In the genomic region with DNA sequence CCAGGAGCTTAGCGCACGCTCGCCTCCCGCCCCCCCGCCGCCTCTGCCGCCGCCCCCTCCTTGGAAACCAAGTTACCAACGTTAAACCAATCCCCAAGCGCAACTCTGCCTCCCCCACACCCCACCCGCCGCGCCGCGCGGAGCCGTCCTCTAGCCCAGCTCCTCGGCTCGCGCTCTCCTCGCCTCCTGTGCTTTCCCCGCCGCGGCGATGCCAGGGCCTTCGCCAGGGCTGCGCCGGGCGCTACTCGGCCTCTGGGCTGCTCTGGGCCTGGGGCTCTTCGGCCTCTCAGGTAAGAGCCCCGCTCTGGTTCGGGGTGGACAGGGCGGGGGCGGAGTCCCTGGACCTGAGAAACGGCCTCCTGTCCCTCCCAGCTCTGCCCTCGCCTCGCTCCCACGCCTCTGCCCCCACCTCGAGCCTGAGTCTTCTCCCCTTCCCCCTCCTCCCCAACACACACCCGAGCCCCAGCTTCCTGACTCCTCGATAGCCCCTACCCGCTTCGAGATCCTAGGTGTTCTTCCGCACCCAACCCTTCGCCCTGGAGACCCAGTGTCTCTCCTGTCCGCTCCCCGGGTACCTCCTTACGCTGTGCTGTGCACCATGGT, we compare ENCODE assay signal across 8 cellular contexts. TPM values are rescaled to one million over a fixed set of nuclear protein-coding genes. Genes with fewer than 3 reads are reported as not detected.
DNase-seq lines count a peak whose midpoint lies in the region; ATAC-seq and TF ChIP-seq lines count a peak whose summit lies in the region.

A gene with protein sequence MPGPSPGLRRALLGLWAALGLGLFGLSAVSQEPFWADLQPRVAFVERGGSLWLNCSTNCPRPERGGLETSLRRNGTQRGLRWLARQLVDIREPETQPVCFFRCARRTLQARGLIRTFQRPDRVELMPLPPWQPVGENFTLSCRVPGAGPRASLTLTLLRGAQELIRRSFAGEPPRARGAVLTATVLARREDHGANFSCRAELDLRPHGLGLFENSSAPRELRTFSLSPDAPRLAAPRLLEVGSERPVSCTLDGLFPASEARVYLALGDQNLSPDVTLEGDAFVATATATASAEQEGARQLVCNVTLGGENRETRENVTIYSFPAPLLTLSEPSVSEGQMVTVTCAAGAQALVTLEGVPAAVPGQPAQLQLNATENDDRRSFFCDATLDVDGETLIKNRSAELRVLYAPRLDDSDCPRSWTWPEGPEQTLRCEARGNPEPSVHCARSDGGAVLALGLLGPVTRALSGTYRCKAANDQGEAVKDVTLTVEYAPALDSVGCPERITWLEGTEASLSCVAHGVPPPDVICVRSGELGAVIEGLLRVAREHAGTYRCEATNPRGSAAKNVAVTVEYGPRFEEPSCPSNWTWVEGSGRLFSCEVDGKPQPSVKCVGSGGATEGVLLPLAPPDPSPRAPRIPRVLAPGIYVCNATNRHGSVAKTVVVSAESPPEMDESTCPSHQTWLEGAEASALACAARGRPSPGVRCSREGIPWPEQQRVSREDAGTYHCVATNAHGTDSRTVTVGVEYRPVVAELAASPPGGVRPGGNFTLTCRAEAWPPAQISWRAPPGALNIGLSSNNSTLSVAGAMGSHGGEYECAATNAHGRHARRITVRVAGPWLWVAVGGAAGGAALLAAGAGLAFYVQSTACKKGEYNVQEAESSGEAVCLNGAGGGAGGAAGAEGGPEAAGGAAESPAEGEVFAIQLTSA (plus strand): TSS at position 117 of the 603 bp plus-strand sequence. CDS start 92 bp downstream, at position 209.

- peak within 1 kb of the TSS; percentile 25 for H3K27ac Mint-ChIP-seq in activated naive CD8-positive, alpha-beta T cell treated with anti-CD3 and anti-CD28 coated beads for 36 hours
- H3K27ac Mint-ChIP-seq in stimulated activated naive CD8-positive, alpha-beta T cell treated with anti-CD3 and anti-CD28 coated beads, Interleukin-15, amount 100 ng/mL, for 72 hours = peak within 1 kb of the TSS in 1 of 2 donors; percentile 62

- H3K9me3 Mint-ChIP-seq in activated naive CD8-positive, alpha-beta T cell treated with anti-CD3 and anti-CD28 coated beads for 36 hours = no peaks in the 10 kb centered on the region
- H3K9me3 Mint-ChIP-seq in stimulated activated naive CD8-positive, alpha-beta T cell treated with anti-CD3 and anti-CD28 coated beads, Interleukin-15, amount 100 ng/mL, for 72 hours = no peaks in the 10 kb centered on the region

- ATAC-seq in left lung (peak; percentile 0), HG03439 (IDR thresholded peaks at IDR 0.05; ENCODE audit: unreplicated experiment) (no peak), GM18861 (IDR thresholded peaks at IDR 0.05; ENCODE audit: unreplicated experiment) (no peak)
- ATAC-seq in stimulated activated naive CD8-positive, alpha-beta T cell treated with anti-CD3 and anti-CD28 coated beads, Interleukin-15, amount 100 ng/mL, for 72 hours = peak; percentile 10

- H3K4me3 ChIP-seq in GM06990 (replicated peaks; ENCODE audit: low read depth, low read length) (peak within 1 kb of the TSS; percentile 55), left lung (peak within 1 kb of the TSS; percentile 48)

- H3K27me3 Mint-ChIP-seq in activated naive CD8-positive, alpha-beta T cell treated with anti-CD3 and anti-CD28 coated beads for 36 hours = peaks cover 79% of the 10 kb centered on the region
- peaks cover 77% of the 10 kb centered on the region for H3K27me3 Mint-ChIP-seq in stimulated activated naive CD8-positive, alpha-beta T cell treated with anti-CD3 and anti-CD28 coated beads, Interleukin-15, amount 100 ng/mL, for 72 hours

- intact Hi-C loops in left lung (cut with DNase I) = no loop called here

- peak within 1 kb of the TSS; percentile 77 for H3K4me3 Mint-ChIP-seq in activated naive CD8-positive, alpha-beta T cell treated with anti-CD3 and anti-CD28 coated beads for 36 hours
- peak within 1 kb of the TSS; percentile 71 to 85 for H3K4me3 Mint-ChIP-seq in stimulated activated naive CD8-positive, alpha-beta T cell treated with anti-CD3 and anti-CD28 coated beads, Interleukin-15, amount 100 ng/mL, for 72 hours

- DNase-seq in GM06990 (ENCODE audit: extremely low read depth, insufficient read length) = peak; percentile 72
- peak; percentile 54 for DNase-seq in NCI-H2196 (lab: John Stamatoyannopoulos, UW; ENCODE audit: unreplicated experiment)
- DNase-seq in activated naive CD8-positive, alpha-beta T cell treated with anti-CD3 and anti-CD28 coated beads for 36 hours = peak; percentile 57
- peak in 1 of 2 donors; percentile 86 for DNase-seq in left lung
- DNase-seq in stimulated activated naive CD8-positive, alpha-beta T cell treated with anti-CD3 and anti-CD28 coated beads, Interleukin-15, amount 100 ng/mL, for 72 hours = peak; percentile 39 to 46
- no peak for DNase-seq in H4 (ENCODE audit: low spot score)

- H3K27me3 ChIP-seq in GM06990 (replicated peaks; ENCODE audit: control insufficient read depth, insufficient read depth, low read length) (no peaks in the 10 kb centered on the region), left lung (peaks cover 25 to 78% of the 10 kb centered on the region in 2 donors)

- peak within 1 kb of the TSS; percentile 18 to 33 for H3K27ac ChIP-seq in left lung

- TF ChIP-seq CTCF in GM06990 (IDR thresholded peaks at IDR 0.05; ENCODE audit: insufficient read depth, low read length, poor library complexity, severe bottlenecking) (no peak), left lung (IDR thresholded peaks at IDR 0.05) (no peak)

- peaks cover 47 to 98% of the 10 kb centered on the region in 2 donors for H3K4me1 ChIP-seq in left lung

- H3K36me3 ChIP-seq in GM06990 (ENCODE audit: control insufficient read depth, insufficient read depth, low read length) = peaks cover 7% of the 10 kb centered on the region
- H3K36me3 ChIP-seq in left lung = peaks cover 0 to 14% of the 10 kb centered on the region in 2 donors

- peaks cover 15% of the 10 kb centered on the region for H3K36me3 Mint-ChIP-seq in activated naive CD8-positive, alpha-beta T cell treated with anti-CD3 and anti-CD28 coated beads for 36 hours

- peaks cover 58% of the 10 kb centered on the region for H3K4me1 Mint-ChIP-seq in activated naive CD8-positive, alpha-beta T cell treated with anti-CD3 and anti-CD28 coated beads for 36 hours
- peaks cover 97% of the 10 kb centered on the region for H3K4me1 Mint-ChIP-seq in stimulated activated naive CD8-positive, alpha-beta T cell treated with anti-CD3 and anti-CD28 coated beads, Interleukin-15, amount 100 ng/mL, for 72 hours

- no peaks in the 10 kb centered on the region for H3K9me3 ChIP-seq in left lung

RNA-seq across cellular contexts. Expression of the gene that starts here (rescaled TPM):
- 1 to 10 TPM in 1 of 2 experiments, under 1 TPM in 1; 0.95 to 1.0 TPM for total RNA-seq in activated naive CD8-positive, alpha-beta T cell treated with anti-CD3 and anti-CD28 coated beads for 36 hours
- 10 to 100 TPM; 10.2 to 25.7 TPM for total RNA-seq in left lung
- total RNA-seq in H4 (2014; rRNA removed; shearing (Covaris generic)) = 0.87 and 1.5 TPM in 2 replicates

Comparison
In these comparisons a context has a peak if more than half of its experiments do, and no peak if none do; other contexts are left out.
1. ATAC-seq: peak in left lung (single experiment) and stimulated activated naive CD8-positive, alpha-beta T cell treated with anti-CD3 and anti-CD28 coated beads, Interleukin-15, amount 100 ng/mL, for 72 hours (single experiment); none in HG03439 (single experiment) and GM18861 (single experiment).